Comparison of ENCODE assay signal across 1 cellular context in the genomic region with DNA sequence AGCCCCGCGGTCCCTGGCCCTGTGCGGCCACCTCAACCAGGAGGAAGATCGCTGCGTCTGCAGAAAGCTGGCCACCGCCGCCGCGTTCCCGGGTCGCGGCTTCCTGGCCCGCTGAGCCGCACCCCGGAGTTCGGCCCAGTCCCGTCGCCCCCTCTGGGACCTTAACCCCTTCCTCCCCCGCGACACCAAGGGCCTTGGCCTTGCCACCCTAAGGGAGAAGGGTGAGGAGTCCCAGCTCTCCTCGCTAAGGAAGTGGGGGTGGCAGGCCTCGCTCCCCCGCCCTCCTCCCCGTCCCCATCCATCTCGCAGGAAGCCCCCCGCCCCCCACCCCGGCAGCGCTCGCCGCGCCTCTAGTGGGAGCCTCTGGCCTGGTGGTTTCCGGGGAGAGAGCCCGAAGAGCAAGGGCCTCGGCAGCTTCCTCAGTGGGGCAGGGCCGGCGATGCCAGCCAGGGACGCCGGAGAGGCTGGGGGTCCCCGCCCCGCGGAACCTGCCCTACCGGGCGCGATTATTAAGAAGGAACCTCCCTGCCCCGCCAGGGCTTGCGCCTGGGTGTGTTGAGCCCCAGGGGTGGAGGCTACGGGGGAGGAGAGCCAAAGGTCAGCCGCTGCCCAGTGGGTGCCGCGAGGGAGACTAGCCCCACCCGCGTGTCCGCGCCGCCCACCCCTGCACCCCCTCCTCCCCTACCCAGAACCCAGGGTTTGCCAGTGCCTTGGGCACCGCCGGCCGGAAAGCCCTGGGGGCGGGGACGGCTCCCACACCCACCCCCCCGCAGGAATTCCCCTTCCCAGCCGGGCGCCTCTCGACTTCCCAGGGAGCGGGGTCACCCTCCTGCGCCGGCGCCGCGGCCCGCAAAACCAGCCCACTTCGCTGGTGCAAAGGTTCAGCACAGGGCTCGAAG.
A peak's percentile ranks its signal among the peaks of the same experiment; 100 is the strongest.
TF ChIP-seq lines count a peak whose summit lies in the region.

No MANE protein-coding gene starts in this region.

TF ChIP-seq in K562, 482 proteins besides CTCF, POLR2A, EP300 and RAD21 (continued from another document and continues in another):
- TF ChIP-seq, protein P1, sequence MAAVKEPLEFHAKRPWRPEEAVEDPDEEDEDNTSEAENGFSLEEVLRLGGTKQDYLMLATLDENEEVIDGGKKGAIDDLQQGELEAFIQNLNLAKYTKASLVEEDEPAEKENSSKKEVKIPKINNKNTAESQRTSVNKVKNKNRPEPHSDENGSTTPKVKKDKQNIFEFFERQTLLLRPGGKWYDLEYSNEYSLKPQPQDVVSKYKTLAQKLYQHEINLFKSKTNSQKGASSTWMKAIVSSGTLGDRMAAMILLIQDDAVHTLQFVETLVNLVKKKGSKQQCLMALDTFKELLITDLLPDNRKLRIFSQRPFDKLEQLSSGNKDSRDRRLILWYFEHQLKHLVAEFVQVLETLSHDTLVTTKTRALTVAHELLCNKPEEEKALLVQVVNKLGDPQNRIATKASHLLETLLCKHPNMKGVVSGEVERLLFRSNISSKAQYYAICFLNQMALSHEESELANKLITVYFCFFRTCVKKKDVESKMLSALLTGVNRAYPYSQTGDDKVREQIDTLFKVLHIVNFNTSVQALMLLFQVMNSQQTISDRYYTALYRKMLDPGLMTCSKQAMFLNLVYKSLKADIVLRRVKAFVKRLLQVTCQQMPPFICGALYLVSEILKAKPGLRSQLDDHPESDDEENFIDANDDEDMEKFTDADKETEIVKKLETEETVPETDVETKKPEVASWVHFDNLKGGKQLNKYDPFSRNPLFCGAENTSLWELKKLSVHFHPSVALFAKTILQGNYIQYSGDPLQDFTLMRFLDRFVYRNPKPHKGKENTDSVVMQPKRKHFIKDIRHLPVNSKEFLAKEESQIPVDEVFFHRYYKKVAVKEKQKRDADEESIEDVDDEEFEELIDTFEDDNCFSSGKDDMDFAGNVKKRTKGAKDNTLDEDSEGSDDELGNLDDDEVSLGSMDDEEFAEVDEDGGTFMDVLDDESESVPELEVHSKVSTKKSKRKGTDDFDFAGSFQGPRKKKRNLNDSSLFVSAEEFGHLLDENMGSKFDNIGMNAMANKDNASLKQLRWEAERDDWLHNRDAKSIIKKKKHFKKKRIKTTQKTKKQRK (IDR thresholded peaks at IDR 0.05; ENCODE audit: borderline replicate concordance, low read depth, low read length), result no peak
- no peak for TF ChIP-seq ZNF583 (CRISPR knock-in tag; IDR thresholded peaks at IDR 0.05)
- TF ChIP-seq, protein P2, sequence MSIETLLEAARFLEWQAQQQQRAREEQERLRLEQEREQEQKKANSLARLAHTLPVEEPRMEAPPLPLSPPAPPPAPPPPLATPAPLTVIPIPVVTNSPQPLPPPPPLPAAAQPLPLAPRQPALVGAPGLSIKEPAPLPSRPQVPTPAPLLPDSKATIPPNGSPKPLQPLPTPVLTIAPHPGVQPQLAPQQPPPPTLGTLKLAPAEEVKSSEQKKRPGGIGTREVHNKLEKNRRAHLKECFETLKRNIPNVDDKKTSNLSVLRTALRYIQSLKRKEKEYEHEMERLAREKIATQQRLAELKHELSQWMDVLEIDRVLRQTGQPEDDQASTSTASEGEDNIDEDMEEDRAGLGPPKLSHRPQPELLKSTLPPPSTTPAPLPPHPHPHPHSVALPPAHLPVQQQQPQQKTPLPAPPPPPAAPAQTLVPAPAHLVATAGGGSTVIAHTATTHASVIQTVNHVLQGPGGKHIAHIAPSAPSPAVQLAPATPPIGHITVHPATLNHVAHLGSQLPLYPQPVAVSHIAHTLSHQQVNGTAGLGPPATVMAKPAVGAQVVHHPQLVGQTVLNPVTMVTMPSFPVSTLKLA (conservative IDR thresholded peaks at IDR 0.05), result no peak
- 0 out of 2 replicates have a peak, but pooled peaks have one; percentile 16 for TF ChIP-seq CXXC5 (CRISPR knock-in tag; IDR thresholded peaks at IDR 0.05)
- no peak for TF ChIP-seq ZKSCAN8 (CRISPR knock-in tag; IDR thresholded peaks at IDR 0.05)
- no peak for TF ChIP-seq ZBTB8A (IDR thresholded peaks at IDR 0.05; ENCODE audit: partially characterized antibody)
- TF ChIP-seq, protein P3, sequence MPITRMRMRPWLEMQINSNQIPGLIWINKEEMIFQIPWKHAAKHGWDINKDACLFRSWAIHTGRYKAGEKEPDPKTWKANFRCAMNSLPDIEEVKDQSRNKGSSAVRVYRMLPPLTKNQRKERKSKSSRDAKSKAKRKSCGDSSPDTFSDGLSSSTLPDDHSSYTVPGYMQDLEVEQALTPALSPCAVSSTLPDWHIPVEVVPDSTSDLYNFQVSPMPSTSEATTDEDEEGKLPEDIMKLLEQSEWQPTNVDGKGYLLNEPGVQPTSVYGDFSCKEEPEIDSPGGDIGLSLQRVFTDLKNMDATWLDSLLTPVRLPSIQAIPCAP (CRISPR knock-in tag; IDR thresholded peaks at IDR 0.05; ENCODE audit: borderline replicate concordance), result no peak
- no peak for TF ChIP-seq SMARCB1 (IDR thresholded peaks at IDR 0.05; ENCODE audit: insufficient read length, low read depth)
- peak; percentile 86 for TF ChIP-seq POLR2G (IDR thresholded peaks at IDR 0.05; ENCODE audit: low read depth, low read length)
- TF ChIP-seq, protein P4, sequence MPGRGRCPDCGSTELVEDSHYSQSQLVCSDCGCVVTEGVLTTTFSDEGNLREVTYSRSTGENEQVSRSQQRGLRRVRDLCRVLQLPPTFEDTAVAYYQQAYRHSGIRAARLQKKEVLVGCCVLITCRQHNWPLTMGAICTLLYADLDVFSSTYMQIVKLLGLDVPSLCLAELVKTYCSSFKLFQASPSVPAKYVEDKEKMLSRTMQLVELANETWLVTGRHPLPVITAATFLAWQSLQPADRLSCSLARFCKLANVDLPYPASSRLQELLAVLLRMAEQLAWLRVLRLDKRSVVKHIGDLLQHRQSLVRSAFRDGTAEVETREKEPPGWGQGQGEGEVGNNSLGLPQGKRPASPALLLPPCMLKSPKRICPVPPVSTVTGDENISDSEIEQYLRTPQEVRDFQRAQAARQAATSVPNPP (IDR thresholded peaks at IDR 0.05; ENCODE audit: borderline replicate concordance, insufficient read depth, insufficient read length), result no peak
- no peak for TF ChIP-seq XRCC4 (IDR thresholded peaks at IDR 0.05; ENCODE audit: extremely low read depth, insufficient read depth, insufficient read length)
- no peak; the same call in 1 of the 2 replicates for TF ChIP-seq MAFK (IDR thresholded peaks at IDR 0.05; ENCODE audit: low read length)
- TF ChIP-seq SMC3 (conservative IDR thresholded peaks at IDR 0.05; ENCODE audit: insufficient read depth, low read depth, low read length), result no peak
- TF ChIP-seq ELF2 (CRISPR knock-in tag; IDR thresholded peaks at IDR 0.05), result peak; percentile 27; the same call in 1 of the 2 replicates
- no peak for TF ChIP-seq CBX5 (IDR thresholded peaks at IDR 0.05; ENCODE audit: borderline replicate concordance, low read depth)
- TF ChIP-seq ZNF395 (CRISPR knock-in tag; IDR thresholded peaks at IDR 0.05), result no peak
- no peak for TF ChIP-seq ZNF140 (CRISPR knock-in tag; IDR thresholded peaks at IDR 0.05)
- TF ChIP-seq SRSF7 (optimal IDR thresholded peaks at IDR 0.05; ENCODE audit: low read depth, low read length), result no peak
- peak; percentile 59 for TF ChIP-seq EGR1 (conservative IDR thresholded peaks at IDR 0.05)
- no peak for TF ChIP-seq ZNF23 (CRISPR knock-in tag; IDR thresholded peaks at IDR 0.05)
- no peak for TF ChIP-seq ATF1 (CRISPR knock-in tag; IDR thresholded peaks at IDR 0.05)
- TF ChIP-seq ATF1 (tag; IDR thresholded peaks at IDR 0.05), result no peak
- TF ChIP-seq LARP7 (IDR thresholded peaks at IDR 0.05), result no peak
- TF ChIP-seq, protein P5, sequence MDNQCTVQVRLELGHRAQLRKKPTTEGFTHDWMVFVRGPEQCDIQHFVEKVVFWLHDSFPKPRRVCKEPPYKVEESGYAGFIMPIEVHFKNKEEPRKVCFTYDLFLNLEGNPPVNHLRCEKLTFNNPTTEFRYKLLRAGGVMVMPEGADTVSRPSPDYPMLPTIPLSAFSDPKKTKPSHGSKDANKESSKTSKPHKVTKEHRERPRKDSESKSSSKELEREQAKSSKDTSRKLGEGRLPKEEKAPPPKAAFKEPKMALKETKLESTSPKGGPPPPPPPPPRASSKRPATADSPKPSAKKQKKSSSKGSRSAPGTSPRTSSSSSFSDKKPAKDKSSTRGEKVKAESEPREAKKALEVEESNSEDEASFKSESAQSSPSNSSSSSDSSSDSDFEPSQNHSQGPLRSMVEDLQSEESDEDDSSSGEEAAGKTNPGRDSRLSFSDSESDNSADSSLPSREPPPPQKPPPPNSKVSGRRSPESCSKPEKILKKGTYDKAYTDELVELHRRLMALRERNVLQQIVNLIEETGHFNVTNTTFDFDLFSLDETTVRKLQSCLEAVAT (IDR thresholded peaks at IDR 0.05), result no peak
- TF ChIP-seq ZNF133 (CRISPR knock-in tag; IDR thresholded peaks at IDR 0.05), result no peak
- TF ChIP-seq, protein P6, sequence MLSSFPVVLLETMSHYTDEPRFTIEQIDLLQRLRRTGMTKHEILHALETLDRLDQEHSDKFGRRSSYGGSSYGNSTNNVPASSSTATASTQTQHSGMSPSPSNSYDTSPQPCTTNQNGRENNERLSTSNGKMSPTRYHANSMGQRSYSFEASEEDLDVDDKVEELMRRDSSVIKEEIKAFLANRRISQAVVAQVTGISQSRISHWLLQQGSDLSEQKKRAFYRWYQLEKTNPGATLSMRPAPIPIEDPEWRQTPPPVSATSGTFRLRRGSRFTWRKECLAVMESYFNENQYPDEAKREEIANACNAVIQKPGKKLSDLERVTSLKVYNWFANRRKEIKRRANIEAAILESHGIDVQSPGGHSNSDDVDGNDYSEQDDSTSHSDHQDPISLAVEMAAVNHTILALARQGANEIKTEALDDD (IDR thresholded peaks at IDR 0.05), result no peak
- peak; percentile 38; the same call in 1 of the 2 replicates for TF ChIP-seq DMBX1 (CRISPR knock-in tag; IDR thresholded peaks at IDR 0.05; ENCODE audit: borderline replicate concordance)
- TF ChIP-seq RNF2 (IDR thresholded peaks at IDR 0.05), result no peak
- no peak for TF ChIP-seq SRF (CRISPR knock-in tag; IDR thresholded peaks at IDR 0.05)
- no peak; the same call in 1 of the 2 replicates for TF ChIP-seq SMAD4 (CRISPR knock-in tag; conservative IDR thresholded peaks at IDR 0.05)
- no peak for TF ChIP-seq ZBTB5 (IDR thresholded peaks at IDR 0.05)
- TF ChIP-seq TFAM (CRISPR knock-in tag; conservative IDR thresholded peaks at IDR 0.05), result no peak
- no peak for TF ChIP-seq CUX1 (CRISPR knock-in tag; IDR thresholded peaks at IDR 0.05)
- no peak for TF ChIP-seq MEF2A (IDR thresholded peaks at IDR 0.05; ENCODE audit: control insufficient read depth, low read depth, low read length)
- no peak for TF ChIP-seq ZNF561 (CRISPR knock-in tag; conservative IDR thresholded peaks at IDR 0.05)
- TF ChIP-seq BDP1 (IDR thresholded peaks at IDR 0.05; ENCODE audit: insufficient read depth, insufficient read length), result no peak
- TF ChIP-seq SNAPC5 (CRISPR knock-in tag; IDR thresholded peaks at IDR 0.05), result no peak
- no peak for TF ChIP-seq CBX2 (IDR thresholded peaks at IDR 0.05; ENCODE audit: insufficient read depth, low read length, poor library complexity, severe bottlenecking)
- TF ChIP-seq CBX8 (IDR thresholded peaks at IDR 0.05; ENCODE audit: borderline replicate concordance, extremely low read depth, low read depth, low read length, poor library complexity, severe bottlenecking), result no peak
- TF ChIP-seq ZNF785 (CRISPR knock-in tag; IDR thresholded peaks at IDR 0.05), result no peak
